Comparison of ENCODE assay signal across 1 cellular context in genomic region chr3:53072653-53073552, GRCh38.
A peak's percentile ranks its signal among the peaks of the same experiment; 100 is the strongest.
TF ChIP-seq lines count a peak whose summit lies in the region.

No MANE protein-coding gene starts in this region.

TF ChIP-seq in HepG2, 621 proteins besides CTCF, POLR2A, EP300 and RAD21 (continued from another document and continues in another):
- peak; percentile 47; the same call in 1 of the 2 replicates for TF ChIP-seq ZNF609 (CRISPR knock-in tag; IDR thresholded peaks at IDR 0.05; ENCODE audit: borderline replicate concordance)
- no peak for TF ChIP-seq NPAS2 (CRISPR knock-in tag; IDR thresholded peaks at IDR 0.05; ENCODE audit: borderline replicate concordance)
- TF ChIP-seq KDM5B (CRISPR knock-in tag; IDR thresholded peaks at IDR 0.05; ENCODE audit: borderline replicate concordance) = peak; percentile 18; the same call in 1 of the 2 replicates
- no peak for TF ChIP-seq TP53 (CRISPR knock-in tag; conservative IDR thresholded peaks at IDR 0.05)
- TF ChIP-seq ZNF280D (CRISPR knock-in tag; IDR thresholded peaks at IDR 0.05) = no peak; the same call in 1 of the 2 replicates
- TF ChIP-seq SP140L (CRISPR knock-in tag; IDR thresholded peaks at IDR 0.05; ENCODE audit: borderline replicate concordance) = no peak
- TF ChIP-seq ETV5 (CRISPR knock-in tag; IDR thresholded peaks at IDR 0.05; ENCODE audit: borderline replicate concordance) = peak; percentile 65
- peak; percentile 44; the same call in 1 of the 2 replicates for TF ChIP-seq HNF4G (IDR thresholded peaks at IDR 0.05; ENCODE audit: borderline replicate concordance, low read depth, low read length)
- peak; percentile 53; the same call in 1 of the 2 replicates for TF ChIP-seq HNF4G (CRISPR knock-in tag; IDR thresholded peaks at IDR 0.05; ENCODE audit: borderline replicate concordance, low read depth)
- TF ChIP-seq ZBTB7B (CRISPR knock-in tag; IDR thresholded peaks at IDR 0.05) = peak; percentile 82
- TF ChIP-seq SKIL (CRISPR knock-in tag; IDR thresholded peaks at IDR 0.05; ENCODE audit: borderline replicate concordance) = no peak
- TF ChIP-seq KLF11 (CRISPR knock-in tag; IDR thresholded peaks at IDR 0.05) = 0 out of 2 replicates have a peak, but pooled peaks have one; percentile 42
- TF ChIP-seq KDM3A (CRISPR knock-in tag; IDR thresholded peaks at IDR 0.05; ENCODE audit: low read depth) = peak; percentile 76; the same call in 1 of the 2 replicates
- no peak for TF ChIP-seq TEF (CRISPR knock-in tag; IDR thresholded peaks at IDR 0.05)
- peak; percentile 48; the same call in 1 of the 2 replicates for TF ChIP-seq ZBTB20 (CRISPR knock-in tag; IDR thresholded peaks at IDR 0.05; ENCODE audit: borderline replicate concordance, low read depth)
- TF ChIP-seq ARID4A (CRISPR knock-in tag; IDR thresholded peaks at IDR 0.05; ENCODE audit: borderline replicate concordance) = peak; percentile 77
- TF ChIP-seq HDAC2 (CRISPR knock-in tag; IDR thresholded peaks at IDR 0.05) = peak; percentile 52
- TF ChIP-seq BCL6 (CRISPR knock-in tag; IDR thresholded peaks at IDR 0.05) = peak; percentile 41; the same call in 1 of the 2 replicates
- peak; percentile 61; the same call in 1 of the 2 replicates for TF ChIP-seq ZSCAN31 (CRISPR knock-in tag; IDR thresholded peaks at IDR 0.05; ENCODE audit: low read depth)
- peak; percentile 34; the same call in 1 of the 2 replicates for TF ChIP-seq MED1 (CRISPR knock-in tag; IDR thresholded peaks at IDR 0.05)
- no peak for TF ChIP-seq ATF6 (CRISPR knock-in tag; conservative IDR thresholded peaks at IDR 0.05)
- TF ChIP-seq ZNF510 (CRISPR knock-in tag; IDR thresholded peaks at IDR 0.05; ENCODE audit: low read depth) = 0 out of 2 replicates have a peak, but pooled peaks have one; percentile 43
- no peak for TF ChIP-seq ZNF17 (CRISPR knock-in tag; IDR thresholded peaks at IDR 0.05)
- 0 out of 2 replicates have a peak, but pooled peaks have one; percentile 34 for TF ChIP-seq PPARG (CRISPR knock-in tag; conservative IDR thresholded peaks at IDR 0.05)
- 0 out of 2 replicates have a peak, but pooled peaks have one; percentile 14 for TF ChIP-seq NFKB2 (CRISPR knock-in tag; IDR thresholded peaks at IDR 0.05; ENCODE audit: borderline replicate concordance)
- TF ChIP-seq ELF1 (CRISPR knock-in tag; IDR thresholded peaks at IDR 0.05) = peak; percentile 70
- peak; percentile 48; the same call in 1 of the 2 replicates for TF ChIP-seq SP5 (CRISPR knock-in tag; IDR thresholded peaks at IDR 0.05; ENCODE audit: borderline replicate concordance, low read depth)
- peak; percentile 60; the same call in 1 of the 2 replicates for TF ChIP-seq ZSCAN21 (CRISPR knock-in tag; IDR thresholded peaks at IDR 0.05; ENCODE audit: borderline replicate concordance)
- peak; percentile 71; the same call in 1 of the 2 replicates for TF ChIP-seq MAX (IDR thresholded peaks at IDR 0.05)
- TF ChIP-seq ZSCAN30 (CRISPR knock-in tag; IDR thresholded peaks at IDR 0.05) = no peak
- TF ChIP-seq MEF2D (CRISPR knock-in tag; IDR thresholded peaks at IDR 0.05) = peak; percentile 77
- no peak for TF ChIP-seq TRIM22 (IDR thresholded peaks at IDR 0.05)
- TF ChIP-seq ZNF574 (CRISPR knock-in tag; IDR thresholded peaks at IDR 0.05) = peak; percentile 82
- TF ChIP-seq CBFB (CRISPR knock-in tag; IDR thresholded peaks at IDR 0.05) = peak; percentile 74
- TF ChIP-seq ZNF335 (CRISPR knock-in tag; IDR thresholded peaks at IDR 0.05) = peak; percentile 25; the same call in 1 of the 2 replicates
